ENCODE assay signal across 9 cellular contexts in genomic region chr2:63056309-63057065, GRCh38. TPM values are rescaled to one million over a fixed set of nuclear protein-coding genes. Genes with fewer than 3 reads are reported as not detected.
DNase-seq lines count a peak whose midpoint lies in the region; ATAC-seq and TF ChIP-seq lines count a peak whose summit lies in the region.
"Had no signal": no experiment of that assay in that cellular context is flagged by ENCODE, and none has a peak within 500 bp of the region (broad histone marks: within the 10 kb centered on the region; RNA-seq: fewer than 3 reads in every experiment).

No MANE protein-coding gene starts in this region.

- H3K36me3 Mint-ChIP-seq in activated naive CD8-positive, alpha-beta T cell treated with anti-CD3 and anti-CD28 coated beads, Interleukin-2, amount 10 ng/mL, durations not matched to agents 7 days and 5 days: peaks cover 5% of the 10 kb centered on the region

- no peak overlapping the region for H3K9ac ChIP-seq in mesendoderm (ENCODE audit: low read length)

- H3K4me2 ChIP-seq in DOHH2 (ENCODE audit: low read length) (peak overlapping the region; percentile 32), mesendoderm (ENCODE audit: low read length) (no peak overlapping the region)

- peaks cover 89% of the 10 kb centered on the region for H3K27me3 Mint-ChIP-seq in activated naive CD8-positive, alpha-beta T cell treated with anti-CD3 and anti-CD28 coated beads, Interleukin-2, amount 10 ng/mL, durations not matched to agents 7 days and 5 days

- peak; percentile 63 for DNase-seq in activated naive CD8-positive, alpha-beta T cell treated with anti-CD3 and anti-CD28 coated beads, Interleukin-2, amount 10 ng/mL, durations not matched to agents 7 days and 5 days
- peak; percentile 49 for DNase-seq in mesendoderm
- DNase-seq in NCI-H524 treated with DMSO at 0.1 percent for 48 hours (lab: John Stamatoyannopoulos, UW): no peak
- DNase-seq in MG63: no peak
- DNase-seq: testis had no signal

- no peak overlapping the region for H2BK5ac ChIP-seq in mesendoderm (ENCODE audit: low read length)

- H4K5ac ChIP-seq in mesendoderm (ENCODE audit: low read length): no peak overlapping the region

- no peak overlapping the region for H2BK15ac ChIP-seq in mesendoderm (replicated peaks; ENCODE audit: low read depth)

- peak; percentile 48 for ATAC-seq in HG02678 (IDR thresholded peaks at IDR 0.05; ENCODE audit: unreplicated experiment)
- peak; percentile 53 for ATAC-seq in activated naive CD8-positive, alpha-beta T cell treated with anti-CD3 and anti-CD28 coated beads, Interleukin-2, amount 10 ng/mL, durations not matched to agents 7 days and 5 days (ENCODE audit: low read depth)
- no peak for ATAC-seq in HG03039 (IDR thresholded peaks at IDR 0.05; ENCODE audit: unreplicated experiment)
- no peak for ATAC-seq in HG03460 (IDR thresholded peaks at IDR 0.05; ENCODE audit: unreplicated experiment)

- H3K9me3 Mint-ChIP-seq in activated naive CD8-positive, alpha-beta T cell treated with anti-CD3 and anti-CD28 coated beads, Interleukin-2, amount 10 ng/mL, durations not matched to agents 7 days and 5 days: no peaks in the 10 kb centered on the region

- H3K9me3 ChIP-seq in DOHH2 (ENCODE audit: control insufficient read depth, insufficient read depth, low read length) (no peaks in the 10 kb centered on the region), MG63 (no peaks in the 10 kb centered on the region)
- H3K9me3 ChIP-seq: testis had no signal

- H3K79me2 ChIP-seq in DOHH2 (ENCODE audit: control insufficient read depth, low read length): no peaks in the 10 kb centered on the region
- no peaks in the 10 kb centered on the region for H3K79me2 ChIP-seq in mesendoderm (ENCODE audit: control insufficient read depth, insufficient read depth, low read length)

- POLR2A ChIA-PET in activated naive CD8-positive, alpha-beta T cell treated with anti-CD3 and anti-CD28 coated beads, Interleukin-2, amount 10 ng/mL, durations not matched to agents 7 days and 5 days (lab: Charles Lee): no interaction called here

- H3F3A ChIP-seq in DOHH2 (ENCODE audit: control insufficient read depth, insufficient read depth): no peaks in the 10 kb centered on the region

- H3K4me3 ChIP-seq in DOHH2 (ENCODE audit: low read length): peak overlapping the region; percentile 26
- H3K4me3 ChIP-seq in mesendoderm (ENCODE audit: low read length): no peak overlapping the region
- no peak overlapping the region for H3K4me3 ChIP-seq in MG63

- H3K4ac ChIP-seq in mesendoderm (ENCODE audit: low read depth, low read length): no peak overlapping the region

- peaks cover 45% of the 10 kb centered on the region for H3K27me3 ChIP-seq in DOHH2 (ENCODE audit: control insufficient read depth, low read length)
- H3K27me3 ChIP-seq in mesendoderm (ENCODE audit: insufficient read depth, low read length, poor library complexity): peaks cover 78% of the 10 kb centered on the region
- H3K27me3 ChIP-seq in MG63: peaks cover 2% of the 10 kb centered on the region

- H3K4me1 ChIP-seq in DOHH2 (ENCODE audit: control insufficient read depth, low read length) (peaks cover 20% of the 10 kb centered on the region), mesendoderm (ENCODE audit: control insufficient read depth, low read depth, low read length) (peaks cover 12% of the 10 kb centered on the region)

- H3K56ac ChIP-seq in mesendoderm (ENCODE audit: low read length): no peak overlapping the region

- H3K27ac ChIP-seq in DOHH2 (ENCODE audit: low read depth, low read length) (no peak overlapping the region), mesendoderm (ENCODE audit: low read depth, low read length) (no peak overlapping the region)
- H3K27ac ChIP-seq: testis had no signal

- no peak overlapping the region for H2AK5ac ChIP-seq in mesendoderm (ENCODE audit: low read length)

- peak overlapping the region; percentile 74 for H3K4me3 Mint-ChIP-seq in activated naive CD8-positive, alpha-beta T cell treated with anti-CD3 and anti-CD28 coated beads, Interleukin-2, amount 10 ng/mL, durations not matched to agents 7 days and 5 days

- H4K8ac ChIP-seq in mesendoderm (ENCODE audit: low read depth, low read length): no peak overlapping the region

- no peak overlapping the region for H3K23ac ChIP-seq in mesendoderm (ENCODE audit: low read length)

- H3K36me3 ChIP-seq in DOHH2 (ENCODE audit: control insufficient read depth, low read length) (no peaks in the 10 kb centered on the region), mesendoderm (ENCODE audit: control insufficient read depth, insufficient read depth, low read length) (no peaks in the 10 kb centered on the region), MG63 (no peaks in the 10 kb centered on the region)

- no peaks in the 10 kb centered on the region for H3K79me1 ChIP-seq in mesendoderm (ENCODE audit: low read length)

- H3K27ac Mint-ChIP-seq in activated naive CD8-positive, alpha-beta T cell treated with anti-CD3 and anti-CD28 coated beads, Interleukin-2, amount 10 ng/mL, durations not matched to agents 7 days and 5 days: peak overlapping the region; percentile 70

- no peaks in the 10 kb centered on the region for H3K9me2 ChIP-seq in DOHH2 (replicated peaks; ENCODE audit: control insufficient read depth, low read length)

- no peaks in the 10 kb centered on the region for H4K20me1 ChIP-seq in DOHH2 (ENCODE audit: control insufficient read depth, insufficient read depth, low read depth, low read length)

- H3K18ac ChIP-seq in mesendoderm (ENCODE audit: low read length): no peak overlapping the region

- peaks cover 59% of the 10 kb centered on the region for H3K4me1 Mint-ChIP-seq in activated naive CD8-positive, alpha-beta T cell treated with anti-CD3 and anti-CD28 coated beads, Interleukin-2, amount 10 ng/mL, durations not matched to agents 7 days and 5 days

- TF ChIP-seq CTCF in DOHH2 (IDR thresholded peaks at IDR 0.05; ENCODE audit: low read depth, low read length, poor library complexity, severe bottlenecking): no peak

- no CpG with 5 or more reads among the region's 42 CpGs for WGBS in mesendoderm (ENCODE audit: extremely low coverage, insufficient coverage, low lambda C conversion rate)

- no peak overlapping the region for H2BK120ac ChIP-seq in mesendoderm (ENCODE audit: low read depth, low read length)

RNA-seq across cellular contexts. Expression of gene OTX1, which starts 5.9 kb away (rescaled TPM):
- total RNA-seq in activated naive CD8-positive, alpha-beta T cell treated with anti-CD3 and anti-CD28 coated beads, Interleukin-2, amount 10 ng/mL, durations not matched to agents 7 days and 5 days: not detected
- polyA plus RNA-seq in mesendoderm (2013, experiment 1 of 2): 0.49 TPM
- polyA plus RNA-seq in mesendoderm (2013, experiment 2 of 2): 0.39 TPM
- not detected in 2 replicates for total RNA-seq in MG63 (2014; rRNA removed; shearing (Covaris generic); ENCODE audit: low replicate concordance)

Comparison
In these comparisons a context has a peak if more than half of its experiments do, and no peak if none do; other contexts are left out.
1. ATAC-seq: peak in HG02678 (single experiment) and activated naive CD8-positive, alpha-beta T cell treated with anti-CD3 and anti-CD28 coated beads, Interleukin-2, amount 10 ng/mL, durations not matched to agents 7 days and 5 days (single experiment); none in HG03039 (single experiment) and HG03460 (single experiment).
2. DNase-seq: peak in activated naive CD8-positive, alpha-beta T cell treated with anti-CD3 and anti-CD28 coated beads, Interleukin-2, amount 10 ng/mL, durations not matched to agents 7 days and 5 days (single experiment) and mesendoderm (single experiment); none in NCI-H524 treated with DMSO at 0.1 percent for 48 hours (single experiment) and MG63 (single experiment).